In genomic region chr2:1141079-1141478, GRCh38 we compare ENCODE assay signal across 11 cellular contexts.
"Had no signal": no experiment of that assay in that cellular context is flagged by ENCODE, and none has a peak within 500 bp of the region (broad histone marks: within the 10 kb centered on the region; RNA-seq: fewer than 3 reads in every experiment).

No MANE protein-coding gene starts in this region.

- H3K36me3 ChIP-seq: brain microvascular endothelial cell had no signal

- DNase-seq: anterior cingulate cortex, brain microvascular endothelial cell, MM.1S, NCI-H1092 treated with DMSO at 0.1 percent for 48 hours, NCI-H1417, NCI-H187, NCI-H2029 treated with DMSO at 0.1 percent for 48 hours, NCI-H226, NCI-H446 treated with DMSO at 0.1 percent for 48 hours had no signal

- H3K27ac ChIP-seq: brain microvascular endothelial cell, KMS-11, VCaP had no signal

- H3K27me3 ChIP-seq: brain microvascular endothelial cell had no signal
